ENCODE assay signal across 15 cellular contexts in genomic region chr13:110618780-110619179, GRCh38. TPM values are rescaled to one million over a fixed set of nuclear protein-coding genes. Genes with fewer than 3 reads are reported as not detected.
A peak's percentile ranks its signal among the peaks of the same experiment; 100 is the strongest.
DNase-seq lines count a peak whose midpoint lies in the region; TF ChIP-seq lines count a peak whose summit lies in the region.
"Had no signal": no experiment of that assay in that cellular context is flagged by ENCODE, and none has a peak within 500 bp of the region (broad histone marks: within the 10 kb centered on the region; RNA-seq: fewer than 3 reads in every experiment).

No MANE protein-coding gene starts in this region.

- CTCF ChIA-PET in activated naive CD4-positive, alpha-beta T cell treated with anti-CD3 and anti-CD28 coated beads for 36 hours (lab: Charles Lee), result interaction anchor here (0.6 to 2.1 kb wide), 5 partner anchors 26 to 1765 kb away, joined by 3 to 9 read pairs (median 4); no protein-coding TSS in a partner anchor

- H3K9me3 ChIP-seq in esophagus muscularis mucosa (no peaks in the 10 kb centered on the region), muscle layer of colon (ENCODE audit: low read length) (no peaks in the 10 kb centered on the region), transverse colon (no peaks in the 10 kb centered on the region)

- H3K36me3 ChIP-seq in esophagus muscularis mucosa (peaks cover 0 to 17% (median 12%) of the 10 kb centered on the region in 4 donors), muscle layer of colon (ENCODE audit: insufficient read depth, low read length) (peaks cover 5% of the 10 kb centered on the region), transverse colon (peaks cover 0 to 7% (median 0%) of the 10 kb centered on the region in 4 donors)

- intact Hi-C loops in activated naive CD4-positive, alpha-beta T cell treated with anti-CD3 and anti-CD28 coated beads for 36 hours (cut with micrococcal nuclease), result loop anchor here (10.0 kb wide), 1 partner anchor 164 kb away; no protein-coding TSS in a partner anchor
- intact Hi-C loops in esophagus muscularis mucosa (cut with DNase I), result loop anchor here (5.0 kb wide), 1 partner anchor 89 kb away; the partner anchor contains the start of gene CARS2
- intact Hi-C loops in transverse colon (cut with DNase I; ENCODE audit: low total_unique reads), result loop anchor here (5.0 kb wide), 1 partner anchor 56 kb away; the partner anchor contains the start of gene RAB20

- H3K27me3 Mint-ChIP-seq in activated naive CD4-positive, alpha-beta T cell treated with anti-CD3 and anti-CD28 coated beads, Interleukin-2, amount 50 U/mL, for 24 hours, result no peaks in the 10 kb centered on the region
- H3K27me3 Mint-ChIP-seq in activated naive CD4-positive, alpha-beta T cell treated with anti-CD3 and anti-CD28 coated beads for 36 hours (ENCODE audit: low read depth), result no peaks in the 10 kb centered on the region
- H3K27me3 Mint-ChIP-seq: IgD-negative memory B cell had no signal

- H3K9ac ChIP-seq in muscle layer of colon (ENCODE audit: low read length), result peak overlapping the region; percentile 40

- H3K27me3 ChIP-seq in esophagus muscularis mucosa (no peaks in the 10 kb centered on the region), muscle layer of colon (ENCODE audit: control insufficient read depth in 1 of 2, insufficient read depth in 2 of 2, low read length in 2 of 2) (no peaks in the 10 kb centered on the region), transverse colon (no peaks in the 10 kb centered on the region)

- H3K36me3 Mint-ChIP-seq in activated naive CD4-positive, alpha-beta T cell treated with anti-CD3 and anti-CD28 coated beads, Interleukin-2, amount 50 U/mL, for 24 hours, result peaks cover 4% of the 10 kb centered on the region
- peaks cover 8% of the 10 kb centered on the region for H3K36me3 Mint-ChIP-seq in activated naive CD4-positive, alpha-beta T cell treated with anti-CD3 and anti-CD28 coated beads for 36 hours (ENCODE audit: low read depth)

- no peak overlapping the region for H3K4me3 Mint-ChIP-seq in activated naive CD4-positive, alpha-beta T cell treated with anti-CD3 and anti-CD28 coated beads, Interleukin-2, amount 50 U/mL, for 24 hours
- H3K4me3 Mint-ChIP-seq in activated naive CD4-positive, alpha-beta T cell treated with anti-CD3 and anti-CD28 coated beads for 36 hours, result no peak overlapping the region
- H3K4me3 Mint-ChIP-seq: CD8-positive, alpha-beta T cell had no signal

- H3K4me1 ChIP-seq in esophagus muscularis mucosa (peaks cover 30 to 80% (median 75%) of the 10 kb centered on the region in 4 donors), muscle layer of colon (ENCODE audit: insufficient read depth, low read length) (peaks cover 54% of the 10 kb centered on the region), transverse colon (peaks cover 18 to 45% (median 26%) of the 10 kb centered on the region in 4 donors)

- no peak for TF ChIP-seq CTCF in esophagus muscularis mucosa (IDR thresholded peaks at IDR 0.05)
- no peak for TF ChIP-seq CTCF in transverse colon (IDR thresholded peaks at IDR 0.05)

- H3K4me1 Mint-ChIP-seq in activated naive CD4-positive, alpha-beta T cell treated with anti-CD3 and anti-CD28 coated beads, Interleukin-2, amount 50 U/mL, for 24 hours, result peaks cover 58% of the 10 kb centered on the region
- peaks cover 48% of the 10 kb centered on the region for H3K4me1 Mint-ChIP-seq in activated naive CD4-positive, alpha-beta T cell treated with anti-CD3 and anti-CD28 coated beads for 36 hours (ENCODE audit: low read depth)

- TF ChIP-seq POLR2A in esophagus muscularis mucosa (IDR thresholded peaks at IDR 0.05; ENCODE audit: low read depth) (no peak), transverse colon (IDR thresholded peaks at IDR 0.05) (no peak)

- H3K4me3 ChIP-seq in esophagus muscularis mucosa, result no peak overlapping the region
- H3K4me3 ChIP-seq in muscle layer of colon (ENCODE audit: low read depth in 1 of 2, low read length in 2 of 2), result no peak overlapping the region
- H3K4me3 ChIP-seq in transverse colon, result no peak overlapping the region

- in situ Hi-C loops in transverse colon (cut with MboI; ENCODE audit: low pct_ligation_motif_present in 1 of 4, low pct_unique_long_range_greater_than_20kb in 1 of 4, low sequenced_read_pairs in 3 of 4), result loop anchor here in 2 of 4 donors (10.0 to 25.0 kb wide), 2 partner anchors 86 to 94 kb away; partner anchors contain the start of genes CARS2 (in 2 of the 2) and ING1 (in 1 of the 2)

- DNase-seq in activated naive CD4-positive, alpha-beta T cell treated with anti-CD3 and anti-CD28 coated beads for 36 hours, result no peak
- DNase-seq in esophagus muscularis mucosa (ENCODE audit: extremely low spot score) (no peak), transverse colon (no peak), inferior parietal cortex (ENCODE audit: extremely low spot score) (no peak), HPDE6-E6E7 (ENCODE audit: extremely low spot score) (no peak)
- DNase-seq in stimulated activated CD4-positive, alpha-beta T cell treated with anti-CD3 and anti-CD28 coated beads, Interleukin-15, amount 100 ng/mL, for 24 hours, result no peak
- DNase-seq: CD8-positive, alpha-beta T cell; GDM1; NCI-H187; NCI-H526 treated with DMSO at 0.1 percent for 48 hours; SHP77 had no signal

- H3K27ac Mint-ChIP-seq in activated naive CD4-positive, alpha-beta T cell treated with anti-CD3 and anti-CD28 coated beads, Interleukin-2, amount 50 U/mL, for 24 hours, result peak overlapping the region; percentile 47
- H3K27ac Mint-ChIP-seq in activated naive CD4-positive, alpha-beta T cell treated with anti-CD3 and anti-CD28 coated beads for 36 hours, result no peak overlapping the region
- H3K27ac Mint-ChIP-seq: CD8-positive, alpha-beta T cell; IgD-negative memory B cell had no signal

- H3K9me3 Mint-ChIP-seq in activated naive CD4-positive, alpha-beta T cell treated with anti-CD3 and anti-CD28 coated beads, Interleukin-2, amount 50 U/mL, for 24 hours, result no peaks in the 10 kb centered on the region
- no peaks in the 10 kb centered on the region for H3K9me3 Mint-ChIP-seq in activated naive CD4-positive, alpha-beta T cell treated with anti-CD3 and anti-CD28 coated beads for 36 hours
- H3K9me3 Mint-ChIP-seq: IgD-negative memory B cell had no signal

- TF ChIP-seq EP300 in esophagus muscularis mucosa (IDR thresholded peaks at IDR 0.05) (no peak), transverse colon (IDR thresholded peaks at IDR 0.05; ENCODE audit: low read depth) (no peak)

- H3K27ac ChIP-seq in esophagus muscularis mucosa (replicated peaks in 1 of 4), result peak overlapping the region in 3 of 4 donors; percentile 92 to 98 (median 93)
- H3K27ac ChIP-seq in muscle layer of colon (ENCODE audit: low read depth, low read length), result peak overlapping the region; percentile 79
- peak overlapping the region; percentile 86 to 97 (median 94) for H3K27ac ChIP-seq in transverse colon
- H3K27ac ChIP-seq: 22Rv1 had no signal

- WGBS in esophagus muscularis mucosa, result 90% methylated on average over 9 of the region's 9 CpGs
- WGBS in transverse colon (ENCODE audit: low coverage in 1 of 2), 2 donors, result 91 to 100% methylated on average over 1 to 9 of the region's 9 CpGs

RNA-seq across cellular contexts. Expression of gene NAXD, which starts 3.4 kb away (rescaled TPM):
- 10 to 100 TPM; 20.8 to 23.3 TPM for total RNA-seq in activated naive CD4-positive, alpha-beta T cell treated with anti-CD3 and anti-CD28 coated beads for 36 hours
- total RNA-seq in esophagus muscularis mucosa, result 10 to 100 TPM; 29.9 to 34.5 (median 34.0) TPM
- total RNA-seq in transverse colon, result 10 to 100 TPM; 12.9 to 37.8 (median 33.3) TPM

RNA-seq across cellular contexts. Expression of gene RAB20, which starts 57.3 kb away (rescaled TPM):
- total RNA-seq in activated naive CD4-positive, alpha-beta T cell treated with anti-CD3 and anti-CD28 coated beads for 36 hours, result 1 to 10 TPM; 1.4 to 1.5 TPM
- total RNA-seq in esophagus muscularis mucosa (10 to 100 TPM; 10.9 to 40.6 (median 15.4) TPM), transverse colon (10 to 100 TPM; 12.5 to 66.2 (median 54.1) TPM)

Comparison
In these comparisons a context has a peak if more than half of its experiments do, and no peak if none do; other contexts are left out.
1. RNA of gene RAB20, which starts 57.3 kb away (total RNA-seq): 12.5 to 66.2 TPM in transverse colon and 10.9 to 40.6 TPM in esophagus muscularis mucosa; 1.4 to 1.5 TPM in activated naive CD4-positive, alpha-beta T cell treated with anti-CD3 and anti-CD28 coated beads for 36 hours; every median in the first group is over 4 times any median in the second.
2. Peak in every context shown above with its lines, with median percentiles within 50 percentile points of each other: H3K27ac ChIP-seq.